In the genomic region with DNA sequence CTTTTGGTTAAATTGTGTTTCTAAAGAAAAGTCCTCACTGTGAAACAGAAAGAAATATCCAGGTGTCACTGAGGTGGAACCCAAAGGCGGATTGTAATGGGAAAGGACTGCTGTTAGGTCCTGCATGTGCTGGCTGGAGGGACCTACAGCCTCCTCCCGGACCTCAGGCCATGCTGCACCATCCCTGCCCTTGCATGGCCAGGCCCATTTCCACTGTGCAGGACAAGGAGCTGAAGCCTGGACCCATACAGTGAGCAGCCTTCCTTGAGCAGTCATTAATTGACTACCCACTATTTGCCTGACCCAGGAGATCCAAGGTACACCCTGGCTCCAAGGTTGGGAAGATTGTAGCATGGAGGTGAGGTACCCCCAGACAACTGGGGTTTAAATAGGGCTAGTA, we compare ENCODE assay signal across 26 cellular contexts. TPM values are rescaled to one million over a fixed set of nuclear protein-coding genes. Genes with fewer than 3 reads are reported as not detected.
"Had no signal": no experiment of that assay in that cellular context is flagged by ENCODE, and none has a peak within 500 bp of the region (broad histone marks: within the 10 kb centered on the region; RNA-seq: fewer than 3 reads in every experiment).

No MANE protein-coding gene starts in this region.

- H3K4me1 ChIP-seq: esophagus muscularis mucosa, gastrocnemius medialis, heart right ventricle, testis, tibial nerve, uterus had no signal

- FAIRE-seq: colon, islet of Langerhans had no signal

- H3K4me3 ChIP-seq: esophagus muscularis mucosa, gastrocnemius medialis, heart right ventricle, testis, tibial nerve, uterus had no signal

- ATAC-seq: effector memory CD8-positive, alpha-beta T cell; gastrocnemius medialis; heart right ventricle; naive thymus-derived CD4-positive, alpha-beta T cell; right cardiac atrium; stimulated activated naive B cell treated with anti-CD40 and anti-IgM and Interleukin-4, amounts not matched to agents 10 μg/mL and 1 μg/mL and 100 μg/mL, for 72 hours; stimulated activated naive CD8-positive, alpha-beta T cell treated with anti-CD3 and anti-CD28 coated beads, Interleukin-15, amount 100 ng/mL, for 72 hours had no signal

- H3K27me3 ChIP-seq: testis, uterus had no signal

- DNase-seq: effector memory CD8-positive, alpha-beta T cell; gastrocnemius medialis; heart right ventricle; hypothalamus; kidney glomerular epithelial cell; mesendoderm; naive thymus-derived CD4-positive, alpha-beta T cell; right cardiac atrium; stimulated activated CD4-positive, alpha-beta T cell treated with anti-CD3 and anti-CD28 coated beads, Interleukin-15, amount 100 ng/mL, for 24 hours; stimulated activated CD4-positive, alpha-beta T cell treated with anti-CD3 and anti-CD28 coated beads, Interleukin-1b, Interleukin-23, amount 100 ng/mL, for 48 hours; stimulated activated CD4-positive, alpha-beta T cell treated with anti-CD3 and anti-CD28 coated beads, Interleukin-4, amount 100 ng/mL, for 24 hours; stimulated activated naive B cell treated with anti-CD40 and anti-IgM and Interleukin-4, amounts not matched to agents 10 μg/mL and 1 μg/mL and 100 μg/mL, for 72 hours; stimulated activated naive CD8-positive, alpha-beta T cell treated with anti-CD3 and anti-CD28 coated beads, Interleukin-15, amount 100 ng/mL, for 72 hours; testis; uterus had no signal

- H3K27ac ChIP-seq: epithelial cell of prostate, esophagus muscularis mucosa, gastrocnemius medialis, heart right ventricle, testis, tibial nerve, uterus had no signal

- H3K36me3 ChIP-seq: esophagus muscularis mucosa, gastrocnemius medialis, heart right ventricle, tibial nerve, uterus had no signal

- H3K9me3 ChIP-seq: esophagus muscularis mucosa, gastrocnemius medialis, testis, uterus had no signal

RNA-seq across cellular contexts. Expression of gene VSTM2B, which starts 17.6 kb away (rescaled TPM):
- total RNA-seq: fibroblast of villous mesenchyme, gastrocnemius medialis, heart right ventricle, liver, lung microvascular endothelial cell, mononuclear cell, osteocyte, right cardiac atrium, subcutaneous adipose tissue, tibial nerve, uterus had no signal
- polyA plus RNA-seq: heart right ventricle; liver; naive thymus-derived CD4-positive, alpha-beta T cell; right cardiac atrium had no signal
